ENCODE assay signal across 14 cellular contexts in the genomic region with DNA sequence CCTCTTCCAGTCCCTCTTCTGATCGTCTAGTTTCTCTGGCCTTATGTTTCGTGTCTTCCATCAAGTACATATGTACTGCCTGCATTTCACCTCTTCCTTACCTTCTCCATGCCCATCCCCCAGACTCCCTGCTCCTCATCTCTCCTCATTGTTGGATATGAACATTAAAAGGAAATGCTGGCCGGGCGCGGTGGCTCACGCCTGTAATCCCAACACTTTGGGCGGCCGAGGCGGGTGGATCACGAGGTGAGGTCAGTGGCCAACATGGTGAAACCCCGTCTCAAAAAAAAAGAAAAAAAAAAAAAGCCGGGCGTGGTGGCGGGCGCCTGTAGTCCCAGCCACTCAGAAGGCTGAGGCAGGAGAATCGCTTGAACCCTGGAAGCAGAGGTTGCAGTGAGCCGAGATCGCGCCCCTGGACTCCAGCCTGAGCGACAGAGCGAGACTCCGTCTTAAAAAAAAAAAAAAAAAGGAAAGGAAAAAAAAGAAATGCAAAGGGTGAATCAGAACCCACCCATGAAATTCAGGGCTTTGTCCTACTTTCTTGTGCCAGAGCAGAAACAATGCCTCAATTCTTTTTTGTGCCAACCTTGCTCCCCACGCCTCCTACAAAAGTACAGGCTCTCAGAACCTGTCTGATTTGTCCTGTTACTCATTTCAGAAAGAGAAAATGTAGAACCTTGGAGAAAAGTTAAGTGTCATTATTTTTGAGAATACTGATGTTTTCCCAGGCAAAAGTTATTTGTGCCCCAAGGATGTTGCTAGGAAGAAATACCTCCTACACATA. TPM values are rescaled to one million over a fixed set of nuclear protein-coding genes. Genes with fewer than 3 reads are reported as not detected.
DNase-seq lines count a peak whose midpoint lies in the region; ATAC-seq and TF ChIP-seq lines count a peak whose summit lies in the region.
"Had no signal": no experiment of that assay in that cellular context is flagged by ENCODE, and none has a peak within 500 bp of the region (broad histone marks: within the 10 kb centered on the region; RNA-seq: fewer than 3 reads in every experiment).

No MANE protein-coding gene starts in this region.

- 93% methylated on average over 23 of the region's 23 CpGs for WGBS in SK-N-SH (ENCODE audit: low lambda C conversion rate)

- H3K79me2 ChIP-seq in neural cell (replicated peaks; ENCODE audit: insufficient read depth, low read length), result peaks cover 26% of the 10 kb centered on the region
- peaks cover 39% of the 10 kb centered on the region for H3K79me2 ChIP-seq in SK-N-SH (ENCODE audit: insufficient read depth)

- CTCF ChIA-PET in CD8-positive, alpha-beta T cell (lab: Charles Lee), result no interaction called here
- CTCF ChIA-PET in SK-N-SH (lab: Yijun Ruan, JAX), result interaction anchor here (1.0 kb wide), 1 partner anchor 116 kb away, joined by 3 read pairs; no protein-coding TSS in a partner anchor

- TF ChIP-seq RAD21 in neural cell (conservative IDR thresholded peaks at IDR 0.05), result no peak
- no peak for TF ChIP-seq RAD21 in SK-N-SH (IDR thresholded peaks at IDR 0.05; ENCODE audit: low read length)

- H3K4me1 ChIP-seq in CD8-positive, alpha-beta T cell (ENCODE audit: insufficient read depth, low read length), result peaks cover 23% of the 10 kb centered on the region
- H3K4me1 ChIP-seq in HUES6 (ENCODE audit: control insufficient read depth, insufficient read depth, low read length), result peaks cover 6% of the 10 kb centered on the region; the same call in 1 of the 2 replicates
- H3K4me1 ChIP-seq in SK-N-SH (ENCODE audit: control insufficient read depth in 1 of 2, insufficient read depth in 2 of 2, low read depth in 1 of 2, low read length in 1 of 2), result peaks cover 7 to 14% of the 10 kb centered on the region in 2 experiments; a peak in 3 of 4 replicates

- POLR2A ChIA-PET in CD8-positive, alpha-beta T cell (lab: Charles Lee), result interaction anchor here (0.6 kb wide), 1 partner anchor 17 kb away, joined by 3 read pairs; no protein-coding TSS in a partner anchor
- POLR2A ChIA-PET in SK-N-SH (lab: Yijun Ruan, JAX), result interaction anchor here (1.3 kb wide), 1 partner anchor 914 kb away, joined by 3 read pairs; a partner anchor contains a TSS

- no peaks in the 10 kb centered on the region for H3K27me3 Mint-ChIP-seq in CD8-positive, alpha-beta T cell (ENCODE audit: low read depth)
- H3K27me3 Mint-ChIP-seq in effector memory CD8-positive, alpha-beta T cell, result no peaks in the 10 kb centered on the region

- no peak for TF ChIP-seq CTCF in CD8-positive, alpha-beta T cell (IDR thresholded peaks at IDR 0.05)
- TF ChIP-seq CTCF in neural cell (IDR thresholded peaks at IDR 0.05; ENCODE audit: poor library complexity, severe bottlenecking) (no peak), SK-N-SH (IDR thresholded peaks at IDR 0.05) (no peak)

- no peaks in the 10 kb centered on the region for H3K36me3 ChIP-seq in CD8-positive, alpha-beta T cell (ENCODE audit: insufficient read depth, low read length)
- no peaks in the 10 kb centered on the region for H3K36me3 ChIP-seq in HUES6 (ENCODE audit: control insufficient read depth, insufficient read depth, low read length)
- no peaks in the 10 kb centered on the region for H3K36me3 ChIP-seq in neural cell (ENCODE audit: insufficient read depth, low read length)
- peaks cover 0 to 15% of the 10 kb centered on the region in 2 experiments for H3K36me3 ChIP-seq in SK-N-SH (replicated peaks in 1 of 2; ENCODE audit: control insufficient read depth in 1 of 2, insufficient read depth in 2 of 2, low read length in 1 of 2)
- H3K36me3 ChIP-seq: stomach had no signal

- H2AFZ ChIP-seq in neural cell (ENCODE audit: low read depth, low read length), result no peak overlapping the region
- no peak overlapping the region for H2AFZ ChIP-seq in SK-N-SH (ENCODE audit: low read depth)

- peak overlapping the region; percentile 41 for H3K27ac Mint-ChIP-seq in CD8-positive, alpha-beta T cell
- no peak overlapping the region for H3K27ac Mint-ChIP-seq in effector memory CD8-positive, alpha-beta T cell

- H3K4me1 Mint-ChIP-seq in CD8-positive, alpha-beta T cell (ENCODE audit: low read depth), result peaks cover 22% of the 10 kb centered on the region
- peaks cover 16 to 24% of the 10 kb centered on the region in 2 donors for H3K4me1 Mint-ChIP-seq in effector memory CD8-positive, alpha-beta T cell (ENCODE audit: low read depth in 2 of 2)

- H3K9me2 ChIP-seq in neural cell (ENCODE audit: insufficient read depth, low read length) (no peaks in the 10 kb centered on the region), SK-N-SH (no peaks in the 10 kb centered on the region)

- no peaks in the 10 kb centered on the region for H3K27me3 ChIP-seq in CD8-positive, alpha-beta T cell (ENCODE audit: insufficient read depth, low read length)
- H3K27me3 ChIP-seq in HUES6 (ENCODE audit: control insufficient read depth, insufficient read depth, low read length), result peaks cover 18% of the 10 kb centered on the region
- H3K27me3 ChIP-seq in neural cell (ENCODE audit: insufficient read depth, low read depth, low read length), result no peaks in the 10 kb centered on the region
- no peaks in the 10 kb centered on the region for H3K27me3 ChIP-seq in SK-N-SH (ENCODE audit: insufficient read depth)
- H3K27me3 ChIP-seq: stomach had no signal

- peak overlapping the region; percentile 90 for H3K4me3 Mint-ChIP-seq in CD8-positive, alpha-beta T cell
- H3K4me3 Mint-ChIP-seq in effector memory CD8-positive, alpha-beta T cell, result peak overlapping the region; percentile 38 to 93

- DNase-seq in CD8-positive, alpha-beta T cell, result no peak
- DNase-seq in effector memory CD8-positive, alpha-beta T cell, result no peak
- no peak for DNase-seq in COR-L47 (lab: John Stamatoyannopoulos, UW)
- no peak for DNase-seq in SK-N-SH
- DNase-seq: effector CD8-positive, alpha-beta T cell; NCI-H2171; stimulated activated CD4-positive, alpha-beta T cell treated with anti-CD3 and anti-CD28 coated beads, Interleukin-4, amount 100 ng/mL, for 24 hours; SW 1271 had no signal

- TF ChIP-seq EP300 in neural cell (conservative IDR thresholded peaks at IDR 0.05; ENCODE audit: poor library complexity, severe bottlenecking) (no peak), SK-N-SH (IDR thresholded peaks at IDR 0.05; ENCODE audit: borderline replicate concordance in 1 of 2, low read depth in 1 of 2, low read length in 1 of 2) (no peak)

- H3F3A ChIP-seq in neural cell (ENCODE audit: insufficient read depth, low read length, poor library complexity, severe bottlenecking) (peaks cover 6% of the 10 kb centered on the region), SK-N-SH (replicated peaks; ENCODE audit: insufficient read depth) (peaks cover 14% of the 10 kb centered on the region)

- H3K9ac ChIP-seq in HUES6 (ENCODE audit: low read length), result no peak overlapping the region
- H3K9ac ChIP-seq in neural cell (ENCODE audit: low read length), result no peak overlapping the region
- H3K9ac ChIP-seq in SK-N-SH, result no peak overlapping the region

- H3K4me3 ChIP-seq in CD8-positive, alpha-beta T cell (ENCODE audit: low read depth, low read length), result no peak overlapping the region
- peak overlapping the region; percentile 90 for H3K4me3 ChIP-seq in HUES6 (ENCODE audit: low read depth, low read length)
- H3K4me3 ChIP-seq in neural cell (ENCODE audit: low read length), result peak overlapping the region; percentile 89
- H3K4me3 ChIP-seq in SK-N-SH (ENCODE audit: low read depth in 2 of 2, low read length in 1 of 2), result no peak overlapping the region
- H3K4me3 ChIP-seq: lung had no signal

- H3K36me3 Mint-ChIP-seq in CD8-positive, alpha-beta T cell, result peaks cover 15% of the 10 kb centered on the region
- H3K36me3 Mint-ChIP-seq in effector memory CD8-positive, alpha-beta T cell (ENCODE audit: insufficient read depth), result peaks cover 15% of the 10 kb centered on the region

- H3K9me3 ChIP-seq in CD8-positive, alpha-beta T cell (ENCODE audit: low read length), result no peaks in the 10 kb centered on the region
- H3K9me3 ChIP-seq in HUES6 (ENCODE audit: control insufficient read depth, insufficient read depth, low read depth, low read length) (no peaks in the 10 kb centered on the region), neural cell (ENCODE audit: low read length) (no peaks in the 10 kb centered on the region), SK-N-SH (no peaks in the 10 kb centered on the region)
- H3K9me3 ChIP-seq: stomach had no signal

- H3K4me2 ChIP-seq in neural cell (ENCODE audit: low read length) (no peak overlapping the region), SK-N-SH (no peak overlapping the region)

- no peaks in the 10 kb centered on the region for H3K9me3 Mint-ChIP-seq in CD8-positive, alpha-beta T cell
- H3K9me3 Mint-ChIP-seq in effector memory CD8-positive, alpha-beta T cell, result no peaks in the 10 kb centered on the region

- no peak for ATAC-seq in CD8-positive, alpha-beta T cell
- no peak for ATAC-seq in effector memory CD8-positive, alpha-beta T cell (replicated peaks)
- ATAC-seq in HG02884 (IDR thresholded peaks at IDR 0.05; ENCODE audit: unreplicated experiment) (no peak), HG03432 (IDR thresholded peaks at IDR 0.05; ENCODE audit: unreplicated experiment) (no peak)

- H4K20me1 ChIP-seq in neural cell (ENCODE audit: insufficient read depth), result no peaks in the 10 kb centered on the region
- H4K20me1 ChIP-seq in SK-N-SH (ENCODE audit: insufficient read depth), result peaks cover 25% of the 10 kb centered on the region

- no peak overlapping the region for H3K27ac ChIP-seq in CD8-positive, alpha-beta T cell (ENCODE audit: low read depth, low read length)
- no peak overlapping the region for H3K27ac ChIP-seq in HUES6 (ENCODE audit: low read depth, low read length)
- H3K27ac ChIP-seq in neural cell (ENCODE audit: low read length), result no peak overlapping the region
- no peak overlapping the region for H3K27ac ChIP-seq in SK-N-SH (ENCODE audit: low read depth in 2 of 2, low read length in 1 of 2)

- intact Hi-C loops in CD8-positive, alpha-beta T cell (cut with DNase I, micrococcal nuclease), result loop anchor here in 1 of 2 experiments (2.0 kb wide), 1 partner anchor 913 kb away; a partner anchor contains a TSS

TF ChIP-seq in SK-N-SH, 30 proteins besides CTCF, POLR2A, EP300 and RAD21 (continues in another document):
- TF ChIP-seq, protein P1, sequence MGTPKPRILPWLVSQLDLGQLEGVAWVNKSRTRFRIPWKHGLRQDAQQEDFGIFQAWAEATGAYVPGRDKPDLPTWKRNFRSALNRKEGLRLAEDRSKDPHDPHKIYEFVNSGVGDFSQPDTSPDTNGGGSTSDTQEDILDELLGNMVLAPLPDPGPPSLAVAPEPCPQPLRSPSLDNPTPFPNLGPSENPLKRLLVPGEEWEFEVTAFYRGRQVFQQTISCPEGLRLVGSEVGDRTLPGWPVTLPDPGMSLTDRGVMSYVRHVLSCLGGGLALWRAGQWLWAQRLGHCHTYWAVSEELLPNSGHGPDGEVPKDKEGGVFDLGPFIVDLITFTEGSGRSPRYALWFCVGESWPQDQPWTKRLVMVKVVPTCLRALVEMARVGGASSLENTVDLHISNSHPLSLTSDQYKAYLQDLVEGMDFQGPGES (IDR thresholded peaks at IDR 0.05; ENCODE audit: low read depth, low read length), result no peak

RNA-seq across cellular contexts. Expression of a gene that starts 1.5 kb away (rescaled TPM):
- 10 to 100 TPM; 54.0 to 62.9 TPM for total RNA-seq in CD8-positive, alpha-beta T cell
- polyA plus RNA-seq in neural cell, result 115 and 141 TPM in 2 replicates
- polyA minus RNA-seq in neural cell, result 181 and 192 TPM in 2 replicates
- polyA plus RNA-seq in SK-N-SH (2012; rRNA removed), result 24.6 and 38.0 TPM in 2 replicates
- polyA plus RNA-seq in SK-N-SH (2012; cell fraction: cytosol; rRNA removed), result 32.0 and 33.7 TPM in 2 replicates
- 22.3 and 52.5 TPM in 2 replicates for polyA plus RNA-seq in SK-N-SH (2012; cell fraction: nucleus; rRNA removed)

Comparison
In these comparisons a context has a peak if more than half of its experiments do, and no peak if none do; other contexts are left out.
1. H3K4me3 ChIP-seq: peak in HUES6 (single experiment) and neural cell (single experiment); none in CD8-positive, alpha-beta T cell (single experiment) and SK-N-SH (0 of 2).